In genomic region chr2:201918981-201919380, GRCh38 we compare ENCODE assay signal across 16 cellular contexts.
"Had no signal": no experiment of that assay in that cellular context is flagged by ENCODE, and none has a peak within 500 bp of the region (broad histone marks: within the 10 kb centered on the region; RNA-seq: fewer than 3 reads in every experiment).

No MANE protein-coding gene starts in this region.

- H3K4me1 ChIP-seq: colonic mucosa, esophagus squamous epithelium, left ventricle myocardium inferior, lower lobe of right lung had no signal

- H3K4me3 ChIP-seq: colonic mucosa, dorsolateral prefrontal cortex, esophagus squamous epithelium, left ventricle myocardium inferior, lower lobe of right lung, mucosa of descending colon, smooth muscle cell had no signal

- H3K27me3 ChIP-seq: colonic mucosa, dorsolateral prefrontal cortex had no signal

- DNase-seq: colonic mucosa; effector memory CD4-positive, alpha-beta T cell; esophagus squamous epithelium; foreskin fibroblast; kidney; left cardiac atrium; left ventricle myocardium inferior; lower lobe of right lung; mesenchymal stem cell; mucosa of descending colon; naive thymus-derived CD8-positive, alpha-beta T cell; stimulated activated CD4-positive, alpha-beta T cell treated with anti-CD3 and anti-CD28 coated beads, Interleukin-2, amount 100 ng/mL, for 48 hours; stimulated activated naive CD4-positive, alpha-beta T cell treated with Interleukin-2 at 50 U/mL for 16 hours had no signal

- H3K27ac Mint-ChIP-seq: naive thymus-derived CD8-positive, alpha-beta T cell had no signal

- H3K36me3 Mint-ChIP-seq: naive thymus-derived CD8-positive, alpha-beta T cell had no signal

- H3K4me2 ChIP-seq: smooth muscle cell had no signal

- ATAC-seq: left cardiac atrium; lower lobe of right lung; naive thymus-derived CD8-positive, alpha-beta T cell had no signal

- FAIRE-seq: kidney had no signal

- H3K27ac ChIP-seq: colonic mucosa, dorsolateral prefrontal cortex, esophagus squamous epithelium, left ventricle myocardium inferior, lower lobe of right lung had no signal

- H3K9me3 ChIP-seq: colonic mucosa, esophagus squamous epithelium, left ventricle myocardium inferior, lower lobe of right lung, mucosa of descending colon had no signal

- H3K36me3 ChIP-seq: colonic mucosa, esophagus squamous epithelium, left ventricle myocardium inferior, lower lobe of right lung had no signal

- H3K4me3 Mint-ChIP-seq: naive thymus-derived CD8-positive, alpha-beta T cell; neural crest cell had no signal

- H3K9me3 Mint-ChIP-seq: neural crest cell had no signal

- H3K4me1 Mint-ChIP-seq: naive thymus-derived CD8-positive, alpha-beta T cell; neural crest cell had no signal
